Comparison of ENCODE assay signal across 16 cellular contexts in genomic region chr6:42314571-42314950, GRCh38.
DNase-seq lines count a peak whose midpoint lies in the region; ATAC-seq and TF ChIP-seq lines count a peak whose summit lies in the region.
"Had no signal": no experiment of that assay in that cellular context is flagged by ENCODE, and none has a peak within 500 bp of the region (broad histone marks: within the 10 kb centered on the region; RNA-seq: fewer than 3 reads in every experiment).

No MANE protein-coding gene starts in this region.

- DNase-seq in Calu3 (no peak), HL-60 (ENCODE audit: low read depth in 1 of 2, low spot score in 1 of 2) (no peak), renal cortical epithelial cell (ENCODE audit: low read depth) (peak; percentile 36), DMS53 (lab: John Stamatoyannopoulos, UW) (no peak), cerebellum (ENCODE audit: low spot score) (no peak)
- DNase-seq in central memory CD8-positive, alpha-beta T cell (ENCODE audit: low spot score in 2 of 2): no peak
- DNase-seq in stimulated activated CD4-positive, alpha-beta T cell treated with anti-CD3 and anti-CD28 coated beads, Interleukin-2, amount 100 ng/mL, for 48 hours: no peak
- DNase-seq: adrenal gland, COR-L47, MG63, sigmoid colon had no signal

- peak overlapping the region; percentile 30 for H3K27ac ChIP-seq in HL-60 (replicated peaks)
- H3K27ac ChIP-seq: VCaP had no signal

- H3K27me3 Mint-ChIP-seq in Calu3 (ENCODE audit: unreplicated experiment): no peaks in the 10 kb centered on the region
- no peaks in the 10 kb centered on the region for H3K27me3 Mint-ChIP-seq in central memory CD8-positive, alpha-beta T cell
- H3K27me3 Mint-ChIP-seq: stimulated activated naive CD8-positive, alpha-beta T cell treated with anti-CD3 and anti-CD28 coated beads, Interleukin-15, Interleukin-2, amounts not matched to agents 100 ng/mL and 50 ng/mL, for 24 hours had no signal

- H3K27ac Mint-ChIP-seq in Calu3 (ENCODE audit: unreplicated experiment): peak overlapping the region; percentile 68
- H3K27ac Mint-ChIP-seq in central memory CD8-positive, alpha-beta T cell (ENCODE audit: low read depth): peak overlapping the region; percentile 6

- peaks cover 23% of the 10 kb centered on the region for H3K36me3 Mint-ChIP-seq in Calu3 (ENCODE audit: insufficient read depth, unreplicated experiment)
- peaks cover 17% of the 10 kb centered on the region for H3K36me3 Mint-ChIP-seq in central memory CD8-positive, alpha-beta T cell (ENCODE audit: insufficient read depth)

- no peaks in the 10 kb centered on the region for H3K9me3 Mint-ChIP-seq in Calu3 (ENCODE audit: low read depth, unreplicated experiment)
- no peaks in the 10 kb centered on the region for H3K9me3 Mint-ChIP-seq in central memory CD8-positive, alpha-beta T cell
- H3K9me3 Mint-ChIP-seq: stimulated activated naive CD8-positive, alpha-beta T cell treated with anti-CD3 and anti-CD28 coated beads, Interleukin-15, Interleukin-2, amounts not matched to agents 100 ng/mL and 50 ng/mL, for 24 hours had no signal

- ATAC-seq in central memory CD8-positive, alpha-beta T cell (replicated peaks; ENCODE audit: extremely low read depth, poor library complexity, severe bottlenecking): no peak
- ATAC-seq in HG03442 (IDR thresholded peaks at IDR 0.05; ENCODE audit: unreplicated experiment): no peak

- peaks cover 67% of the 10 kb centered on the region for H3K4me1 Mint-ChIP-seq in Calu3 (ENCODE audit: low read depth, unreplicated experiment)
- peaks cover 68% of the 10 kb centered on the region for H3K4me1 Mint-ChIP-seq in central memory CD8-positive, alpha-beta T cell

- intact Hi-C loops in Calu3 (cut with micrococcal nuclease; ENCODE audit: unreplicated experiment): no loop called here

- BruUV-seq in Calu3 (replicated peaks; lab: Mats Ljungman, UMichigan): no TSS peak

- CTCF ChIA-PET in Calu3 (lab: Charles Lee): no interaction called here

- no peaks in the 10 kb centered on the region for H3K27me3 ChIP-seq in HL-60 (ENCODE audit: insufficient read depth, poor library complexity, severe bottlenecking)
- H3K27me3 ChIP-seq: adrenal gland, esophagus muscularis mucosa, MG63, sigmoid colon had no signal

- H3K4me3 Mint-ChIP-seq in Calu3 (ENCODE audit: low read depth, unreplicated experiment): peak overlapping the region; percentile 4
- no peak overlapping the region for H3K4me3 Mint-ChIP-seq in central memory CD8-positive, alpha-beta T cell
- H3K4me3 Mint-ChIP-seq: stimulated activated naive CD8-positive, alpha-beta T cell treated with anti-CD3 and anti-CD28 coated beads, Interleukin-15, Interleukin-2, amounts not matched to agents 100 ng/mL and 50 ng/mL, for 24 hours had no signal

- TF ChIP-seq CTCF in Calu3 (IDR thresholded peaks at IDR 0.05; ENCODE audit: unreplicated experiment) (no peak), HL-60 (IDR thresholded peaks at IDR 0.05; ENCODE audit: insufficient read depth, low read length) (no peak)

- no peak overlapping the region for H3K4me3 ChIP-seq in HL-60 (replicated peaks; ENCODE audit: insufficient read depth, low read length)
- H3K4me3 ChIP-seq: adrenal gland, esophagus muscularis mucosa, lung, MG63, sigmoid colon had no signal
